8 cellular contexts compared by ENCODE assay signal in genomic region chr1:244862354-244862698, GRCh38. TPM values are rescaled to one million over a fixed set of nuclear protein-coding genes. Genes with fewer than 3 reads are reported as not detected.
DNase-seq lines count a peak whose midpoint lies in the region; ATAC-seq, FAIRE-seq and TF ChIP-seq lines count a peak whose summit lies in the region.

No MANE protein-coding gene starts in this region.

- H3K27ac Mint-ChIP-seq in CD8-positive, alpha-beta T cell: peak overlapping the region; percentile 98

- H3K4me3 ChIP-seq in CD8-positive, alpha-beta T cell (ENCODE audit: low read depth, low read length): peak overlapping the region; percentile 88
- H3K4me3 ChIP-seq in MM.1S (ENCODE audit: low read length): peak overlapping the region; percentile 94
- peak overlapping the region; percentile 99 for H3K4me3 ChIP-seq in bronchial epithelial cell (ENCODE audit: low read depth, low read length)
- peak overlapping the region; percentile 38 for H3K4me3 ChIP-seq in mucosa of stomach (ENCODE audit: low read length)

- CTCF ChIA-PET in CD8-positive, alpha-beta T cell (lab: Charles Lee): interaction anchor here (0.7 to 6.4 kb wide), 5 partner anchors 21 to 110 kb away, joined by 3 to 50 read pairs (median 6); partner anchors contain the start of gene COX20

- H3K9ac ChIP-seq in MM.1S (ENCODE audit: low read length): peak overlapping the region; percentile 81
- H3K9ac ChIP-seq in mucosa of stomach (ENCODE audit: low read length): peak overlapping the region; percentile 54

- no peaks in the 10 kb centered on the region for H3K9me2 ChIP-seq in MM.1S (replicated peaks; ENCODE audit: insufficient read depth, low read length)

- DNase-seq in CD8-positive, alpha-beta T cell: no peak
- DNase-seq in MM.1S: peak; percentile 41
- no peak for DNase-seq in bronchial epithelial cell (ENCODE audit: low read depth)
- no peak for DNase-seq in effector CD4-positive, alpha-beta T cell
- no peak for DNase-seq in activated CD8-positive, alpha-beta memory T cell treated with anti-CD3 and anti-CD28 coated beads for 24 hours
- DNase-seq in KBM-7: no peak
- no peak for DNase-seq in SK-N-DZ (ENCODE audit: low spot score)

- ATAC-seq in CD8-positive, alpha-beta T cell: no peak

- no peak for FAIRE-seq in bronchial epithelial cell (lab: Jason Lieb, UNC)

- peak overlapping the region; percentile 94 for H3K27ac ChIP-seq in CD8-positive, alpha-beta T cell (ENCODE audit: low read depth, low read length)
- H3K27ac ChIP-seq in MM.1S (ENCODE audit: low read length): peak overlapping the region; percentile 98; the same call in 1 of the 2 replicates

- no peaks in the 10 kb centered on the region for H3K9me3 Mint-ChIP-seq in CD8-positive, alpha-beta T cell

- no peak overlapping the region for H2AFZ ChIP-seq in MM.1S (ENCODE audit: low read length)

- no peaks in the 10 kb centered on the region for H3K27me3 ChIP-seq in CD8-positive, alpha-beta T cell (ENCODE audit: insufficient read depth, low read length)
- no peaks in the 10 kb centered on the region for H3K27me3 ChIP-seq in MM.1S (replicated peaks; ENCODE audit: insufficient read depth, low read length)
- no peaks in the 10 kb centered on the region for H3K27me3 ChIP-seq in bronchial epithelial cell (ENCODE audit: control insufficient read depth, insufficient read depth, low read length)
- H3K27me3 ChIP-seq in mucosa of stomach (ENCODE audit: control insufficient read depth, insufficient read depth, low read length): no peaks in the 10 kb centered on the region

- peaks cover 65% of the 10 kb centered on the region for H3K4me1 Mint-ChIP-seq in CD8-positive, alpha-beta T cell (ENCODE audit: low read depth)

- peaks cover 36% of the 10 kb centered on the region for H3F3A ChIP-seq in MM.1S (ENCODE audit: insufficient read depth, low read length)

- no peaks in the 10 kb centered on the region for H3K27me3 Mint-ChIP-seq in CD8-positive, alpha-beta T cell (ENCODE audit: low read depth)

- in situ Hi-C loops in KBM-7 (cut with MboI; ENCODE audit: low pct_unique_long_range_greater_than_20kb, low sequenced_read_pairs): no loop called here

- POLR2A ChIA-PET in CD8-positive, alpha-beta T cell (lab: Charles Lee): interaction anchor here (0.6 to 23.6 kb wide), 8 partner anchors 8 to 180 kb away, joined by 3 to 762 read pairs (median 10); partner anchors contain the start of gene COX20

- peaks cover 34% of the 10 kb centered on the region for H3K36me3 ChIP-seq in CD8-positive, alpha-beta T cell (ENCODE audit: insufficient read depth, low read length)
- H3K36me3 ChIP-seq in MM.1S (replicated peaks; ENCODE audit: insufficient read depth, low read length) (peaks cover 39% of the 10 kb centered on the region), bronchial epithelial cell (ENCODE audit: control insufficient read depth, insufficient read depth, low read length) (peaks cover 23% of the 10 kb centered on the region), mucosa of stomach (ENCODE audit: control insufficient read depth, insufficient read depth, low read length) (peaks cover 3% of the 10 kb centered on the region)

- intact Hi-C loops in CD8-positive, alpha-beta T cell (cut with DNase I, micrococcal nuclease): loop anchor here in 1 of 2 experiments (1.0 to 5.0 kb wide), 3 partner anchors 9 to 1605 kb away; partner anchors contain the start of genes CEP170 and SDCCAG8

- H3K9me3 ChIP-seq in CD8-positive, alpha-beta T cell (ENCODE audit: low read length): no peaks in the 10 kb centered on the region
- H3K9me3 ChIP-seq in MM.1S (replicated peaks; ENCODE audit: insufficient read depth, low read length) (no peaks in the 10 kb centered on the region), mucosa of stomach (ENCODE audit: control insufficient read depth, low read length) (no peaks in the 10 kb centered on the region)

- H3K4me1 ChIP-seq in CD8-positive, alpha-beta T cell (ENCODE audit: insufficient read depth, low read length): peaks cover 56% of the 10 kb centered on the region
- H3K4me1 ChIP-seq in MM.1S (ENCODE audit: low read length) (0 out of 2 replicates have a peak, but pooled peaks cover 9% of the 10 kb centered on the region), mucosa of stomach (ENCODE audit: control insufficient read depth, insufficient read depth, low read length) (peaks cover 28% of the 10 kb centered on the region)

- H3K4me3 Mint-ChIP-seq in CD8-positive, alpha-beta T cell: peak overlapping the region; percentile 94

- H3K4me2 ChIP-seq in MM.1S (ENCODE audit: low read depth, low read length): peak overlapping the region; percentile 79

- no peak for TF ChIP-seq CTCF in CD8-positive, alpha-beta T cell (IDR thresholded peaks at IDR 0.05)
- TF ChIP-seq CTCF in MM.1S (IDR thresholded peaks at IDR 0.05; ENCODE audit: low read length) (no peak), bronchial epithelial cell (IDR thresholded peaks at IDR 0.05; ENCODE audit: insufficient read depth, low read length, severe bottlenecking) (no peak)

- peaks cover 61% of the 10 kb centered on the region for H3K36me3 Mint-ChIP-seq in CD8-positive, alpha-beta T cell

- peaks cover 55% of the 10 kb centered on the region for H4K20me1 ChIP-seq in MM.1S (ENCODE audit: insufficient read depth, low read length)

- H3K79me2 ChIP-seq in MM.1S (ENCODE audit: low read length): peaks cover 70% of the 10 kb centered on the region

RNA-seq across cellular contexts. Expression of gene HNRNPU, which starts 2.0 kb away (rescaled TPM):
- total RNA-seq in CD8-positive, alpha-beta T cell: 100 to 1,000 TPM; 411 to 415 TPM
- total RNA-seq in bronchial epithelial cell: 259 and 495 TPM in 2 replicates
- 299 and 311 TPM in 2 replicates for polyA plus RNA-seq in SK-N-DZ (2014; cell fraction: cytosol; rRNA removed)
- 303 and 475 TPM in 2 replicates for polyA plus RNA-seq in SK-N-DZ (2014; cell fraction: nucleus; rRNA removed)

RNA-seq across cellular contexts. Expression of gene COX20, which starts 26.9 kb away (rescaled TPM):
- 10 to 100 TPM; 17.4 to 17.7 TPM for total RNA-seq in CD8-positive, alpha-beta T cell
- total RNA-seq in bronchial epithelial cell: 9.0 and 11.1 TPM in 2 replicates
- 37.1 and 51.2 TPM in 2 replicates for polyA plus RNA-seq in SK-N-DZ (2014; cell fraction: cytosol; rRNA removed)
- 42.8 and 57.1 TPM in 2 replicates for polyA plus RNA-seq in SK-N-DZ (2014; cell fraction: nucleus; rRNA removed)

Comparison
In these comparisons a context has a peak if more than half of its experiments do, and no peak if none do; other contexts are left out.
1. H3K4me3 ChIP-seq: peak in every context shown above with its lines; median percentile 99 in bronchial epithelial cell; 94 in MM.1S; 88 in CD8-positive, alpha-beta T cell; 38 in mucosa of stomach.